In the genomic region with DNA sequence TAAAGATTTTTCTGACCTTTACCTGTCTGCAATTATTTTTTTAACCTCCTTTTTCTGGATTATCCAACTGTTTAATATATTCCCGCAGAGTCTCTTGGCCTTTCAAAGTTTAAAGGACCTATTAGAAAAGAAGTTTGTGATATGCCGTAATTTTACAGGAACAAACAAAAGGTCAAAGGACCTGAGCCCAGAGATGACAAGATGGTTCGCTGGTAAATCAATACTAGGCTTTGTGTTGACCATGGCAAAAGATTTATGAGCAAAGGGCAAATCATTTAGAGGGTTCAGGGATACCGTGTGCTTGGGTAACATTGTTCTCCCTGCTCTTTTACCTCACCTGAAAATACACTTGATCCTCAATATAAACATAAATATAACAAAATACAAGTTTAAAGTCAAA, we compare ENCODE assay signal across 1 cellular context.
TF ChIP-seq lines count a peak whose summit lies in the region.

No MANE protein-coding gene starts in this region.

TF ChIP-seq in HepG2, 621 proteins besides CTCF, POLR2A, EP300 and RAD21 (continued from another document and continues in another):
- TF ChIP-seq, protein P1, sequence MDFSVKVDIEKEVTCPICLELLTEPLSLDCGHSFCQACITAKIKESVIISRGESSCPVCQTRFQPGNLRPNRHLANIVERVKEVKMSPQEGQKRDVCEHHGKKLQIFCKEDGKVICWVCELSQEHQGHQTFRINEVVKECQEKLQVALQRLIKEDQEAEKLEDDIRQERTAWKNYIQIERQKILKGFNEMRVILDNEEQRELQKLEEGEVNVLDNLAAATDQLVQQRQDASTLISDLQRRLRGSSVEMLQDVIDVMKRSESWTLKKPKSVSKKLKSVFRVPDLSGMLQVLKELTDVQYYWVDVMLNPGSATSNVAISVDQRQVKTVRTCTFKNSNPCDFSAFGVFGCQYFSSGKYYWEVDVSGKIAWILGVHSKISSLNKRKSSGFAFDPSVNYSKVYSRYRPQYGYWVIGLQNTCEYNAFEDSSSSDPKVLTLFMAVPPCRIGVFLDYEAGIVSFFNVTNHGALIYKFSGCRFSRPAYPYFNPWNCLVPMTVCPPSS (IDR thresholded peaks at IDR 0.05), result no peak
- TF ChIP-seq, protein P2, sequence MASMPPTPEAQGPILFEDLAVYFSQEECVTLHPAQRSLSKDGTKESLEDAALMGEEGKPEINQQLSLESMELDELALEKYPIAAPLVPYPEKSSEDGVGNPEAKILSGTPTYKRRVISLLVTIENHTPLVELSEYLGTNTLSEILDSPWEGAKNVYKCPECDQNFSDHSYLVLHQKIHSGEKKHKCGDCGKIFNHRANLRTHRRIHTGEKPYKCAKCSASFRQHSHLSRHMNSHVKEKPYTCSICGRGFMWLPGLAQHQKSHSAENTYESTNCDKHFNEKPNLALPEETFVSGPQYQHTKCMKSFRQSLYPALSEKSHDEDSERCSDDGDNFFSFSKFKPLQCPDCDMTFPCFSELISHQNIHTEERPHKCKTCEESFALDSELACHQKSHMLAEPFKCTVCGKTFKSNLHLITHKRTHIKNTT (CRISPR knock-in tag; IDR thresholded peaks at IDR 0.05), result no peak
- no peak for TF ChIP-seq ZNF180 (CRISPR knock-in tag; IDR thresholded peaks at IDR 0.05; ENCODE audit: borderline replicate concordance, low read depth)
- peak; percentile 97 for TF ChIP-seq RXRB (CRISPR knock-in tag; IDR thresholded peaks at IDR 0.05; ENCODE audit: borderline replicate concordance)
- TF ChIP-seq CHD4 (IDR thresholded peaks at IDR 0.05; ENCODE audit: borderline replicate concordance, low read length), result 0 out of 2 replicates have a peak, but pooled peaks have one; percentile 58
- TF ChIP-seq, protein P3, sequence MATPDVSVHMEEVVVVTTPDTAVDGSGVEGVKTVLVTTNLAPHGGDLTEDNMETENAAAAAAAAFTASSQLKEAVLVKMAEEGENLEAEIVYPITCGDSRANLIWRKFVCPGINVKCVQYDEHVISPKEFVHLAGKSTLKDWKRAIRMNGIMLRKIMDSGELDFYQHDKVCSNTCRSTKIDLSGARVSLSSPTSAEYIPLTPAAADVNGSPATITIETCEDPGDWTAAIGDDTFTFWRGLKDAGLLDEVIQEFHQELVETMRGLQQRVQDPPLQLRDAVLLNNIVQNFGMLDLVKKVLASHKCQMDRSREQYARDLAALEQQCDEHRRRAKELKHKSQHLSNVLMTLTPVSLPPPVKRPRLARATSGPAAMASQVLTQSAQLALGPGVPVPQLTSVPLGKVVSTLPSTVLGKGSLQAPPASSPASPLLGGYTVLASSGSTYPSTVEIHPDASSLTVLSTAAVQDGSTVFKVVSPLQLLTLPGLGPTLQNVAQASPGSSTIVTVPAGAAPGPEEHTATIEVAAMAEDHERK (CRISPR knock-in tag; IDR thresholded peaks at IDR 0.05; ENCODE audit: low read depth), result no peak
- no peak for TF ChIP-seq GTF3A (CRISPR knock-in tag; conservative IDR thresholded peaks at IDR 0.05)
- TF ChIP-seq SRSF9 (IDR thresholded peaks at IDR 0.05; ENCODE audit: borderline replicate concordance, insufficient read depth, low read depth, low read length, poor library complexity, severe bottlenecking), result no peak
- peak; percentile 85; the same call in 1 of the 2 replicates for TF ChIP-seq RELA (CRISPR knock-in tag; IDR thresholded peaks at IDR 0.05)
- TF ChIP-seq GFI1 (CRISPR knock-in tag; IDR thresholded peaks at IDR 0.05; ENCODE audit: borderline replicate concordance), result peak; percentile 97
- TF ChIP-seq, protein P4, sequence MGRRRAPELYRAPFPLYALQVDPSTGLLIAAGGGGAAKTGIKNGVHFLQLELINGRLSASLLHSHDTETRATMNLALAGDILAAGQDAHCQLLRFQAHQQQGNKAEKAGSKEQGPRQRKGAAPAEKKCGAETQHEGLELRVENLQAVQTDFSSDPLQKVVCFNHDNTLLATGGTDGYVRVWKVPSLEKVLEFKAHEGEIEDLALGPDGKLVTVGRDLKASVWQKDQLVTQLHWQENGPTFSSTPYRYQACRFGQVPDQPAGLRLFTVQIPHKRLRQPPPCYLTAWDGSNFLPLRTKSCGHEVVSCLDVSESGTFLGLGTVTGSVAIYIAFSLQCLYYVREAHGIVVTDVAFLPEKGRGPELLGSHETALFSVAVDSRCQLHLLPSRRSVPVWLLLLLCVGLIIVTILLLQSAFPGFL (CRISPR knock-in tag; IDR thresholded peaks at IDR 0.05), result no peak
- TF ChIP-seq, protein P5, sequence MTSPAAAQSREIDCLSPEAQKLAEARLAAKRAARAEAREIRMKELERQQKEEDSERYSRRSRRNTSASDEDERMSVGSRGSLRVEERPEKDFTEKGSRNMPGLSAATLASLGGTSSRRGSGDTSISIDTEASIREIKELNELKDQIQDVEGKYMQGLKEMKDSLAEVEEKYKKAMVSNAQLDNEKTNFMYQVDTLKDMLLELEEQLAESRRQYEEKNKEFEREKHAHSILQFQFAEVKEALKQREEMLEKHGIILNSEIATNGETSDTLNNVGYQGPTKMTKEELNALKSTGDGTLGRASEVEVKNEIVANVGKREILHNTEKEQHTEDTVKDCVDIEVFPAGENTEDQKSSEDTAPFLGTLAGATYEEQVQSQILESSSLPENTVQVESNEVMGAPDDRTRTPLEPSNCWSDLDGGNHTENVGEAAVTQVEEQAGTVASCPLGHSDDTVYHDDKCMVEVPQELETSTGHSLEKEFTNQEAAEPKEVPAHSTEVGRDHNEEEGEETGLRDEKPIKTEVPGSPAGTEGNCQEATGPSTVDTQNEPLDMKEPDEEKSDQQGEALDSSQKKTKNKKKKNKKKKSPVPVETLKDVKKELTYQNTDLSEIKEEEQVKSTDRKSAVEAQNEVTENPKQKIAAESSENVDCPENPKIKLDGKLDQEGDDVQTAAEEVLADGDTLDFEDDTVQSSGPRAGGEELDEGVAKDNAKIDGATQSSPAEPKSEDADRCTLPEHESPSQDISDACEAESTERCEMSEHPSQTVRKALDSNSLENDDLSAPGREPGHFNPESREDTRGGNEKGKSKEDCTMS (CRISPR knock-in tag; conservative IDR thresholded peaks at IDR 0.05), result no peak
- TF ChIP-seq NBN (conservative IDR thresholded peaks at IDR 0.05), result no peak
- no peak for TF ChIP-seq ZSCAN12 (CRISPR knock-in tag; IDR thresholded peaks at IDR 0.05)
- TF ChIP-seq, protein P6, sequence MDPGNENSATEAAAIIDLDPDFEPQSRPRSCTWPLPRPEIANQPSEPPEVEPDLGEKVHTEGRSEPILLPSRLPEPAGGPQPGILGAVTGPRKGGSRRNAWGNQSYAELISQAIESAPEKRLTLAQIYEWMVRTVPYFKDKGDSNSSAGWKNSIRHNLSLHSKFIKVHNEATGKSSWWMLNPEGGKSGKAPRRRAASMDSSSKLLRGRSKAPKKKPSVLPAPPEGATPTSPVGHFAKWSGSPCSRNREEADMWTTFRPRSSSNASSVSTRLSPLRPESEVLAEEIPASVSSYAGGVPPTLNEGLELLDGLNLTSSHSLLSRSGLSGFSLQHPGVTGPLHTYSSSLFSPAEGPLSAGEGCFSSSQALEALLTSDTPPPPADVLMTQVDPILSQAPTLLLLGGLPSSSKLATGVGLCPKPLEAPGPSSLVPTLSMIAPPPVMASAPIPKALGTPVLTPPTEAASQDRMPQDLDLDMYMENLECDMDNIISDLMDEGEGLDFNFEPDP (CRISPR knock-in tag; conservative IDR thresholded peaks at IDR 0.05), result no peak
- no peak for TF ChIP-seq ZBTB8A (CRISPR knock-in tag; IDR thresholded peaks at IDR 0.05; ENCODE audit: borderline replicate concordance, low read depth)
- TF ChIP-seq, protein P7, sequence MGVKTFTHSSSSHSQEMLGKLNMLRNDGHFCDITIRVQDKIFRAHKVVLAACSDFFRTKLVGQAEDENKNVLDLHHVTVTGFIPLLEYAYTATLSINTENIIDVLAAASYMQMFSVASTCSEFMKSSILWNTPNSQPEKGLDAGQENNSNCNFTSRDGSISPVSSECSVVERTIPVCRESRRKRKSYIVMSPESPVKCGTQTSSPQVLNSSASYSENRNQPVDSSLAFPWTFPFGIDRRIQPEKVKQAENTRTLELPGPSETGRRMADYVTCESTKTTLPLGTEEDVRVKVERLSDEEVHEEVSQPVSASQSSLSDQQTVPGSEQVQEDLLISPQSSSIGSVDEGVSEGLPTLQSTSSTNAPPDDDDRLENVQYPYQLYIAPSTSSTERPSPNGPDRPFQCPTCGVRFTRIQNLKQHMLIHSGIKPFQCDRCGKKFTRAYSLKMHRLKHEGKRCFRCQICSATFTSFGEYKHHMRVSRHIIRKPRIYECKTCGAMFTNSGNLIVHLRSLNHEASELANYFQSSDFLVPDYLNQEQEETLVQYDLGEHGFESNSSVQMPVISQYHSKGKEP (CRISPR knock-in tag; IDR thresholded peaks at IDR 0.05), result no peak
- no peak; the same call in 1 of the 2 replicates for TF ChIP-seq ZMYM3 (CRISPR knock-in tag; IDR thresholded peaks at IDR 0.05)
- no peak for TF ChIP-seq ZNF619 (CRISPR knock-in tag; IDR thresholded peaks at IDR 0.05)
- TF ChIP-seq ZSCAN9 (CRISPR knock-in tag; IDR thresholded peaks at IDR 0.05; ENCODE audit: borderline replicate concordance), result peak; percentile 86; the same call in 1 of the 2 replicates
- no peak for TF ChIP-seq U2AF1 (optimal IDR thresholded peaks at IDR 0.05; ENCODE audit: low read depth, low read length)
- TF ChIP-seq GABPA (IDR thresholded peaks at IDR 0.05; ENCODE audit: low read depth, low read length), result no peak
- TF ChIP-seq GABPA (CRISPR knock-in tag; IDR thresholded peaks at IDR 0.05; ENCODE audit: low read depth), result peak; percentile 71
- TF ChIP-seq, protein P8, sequence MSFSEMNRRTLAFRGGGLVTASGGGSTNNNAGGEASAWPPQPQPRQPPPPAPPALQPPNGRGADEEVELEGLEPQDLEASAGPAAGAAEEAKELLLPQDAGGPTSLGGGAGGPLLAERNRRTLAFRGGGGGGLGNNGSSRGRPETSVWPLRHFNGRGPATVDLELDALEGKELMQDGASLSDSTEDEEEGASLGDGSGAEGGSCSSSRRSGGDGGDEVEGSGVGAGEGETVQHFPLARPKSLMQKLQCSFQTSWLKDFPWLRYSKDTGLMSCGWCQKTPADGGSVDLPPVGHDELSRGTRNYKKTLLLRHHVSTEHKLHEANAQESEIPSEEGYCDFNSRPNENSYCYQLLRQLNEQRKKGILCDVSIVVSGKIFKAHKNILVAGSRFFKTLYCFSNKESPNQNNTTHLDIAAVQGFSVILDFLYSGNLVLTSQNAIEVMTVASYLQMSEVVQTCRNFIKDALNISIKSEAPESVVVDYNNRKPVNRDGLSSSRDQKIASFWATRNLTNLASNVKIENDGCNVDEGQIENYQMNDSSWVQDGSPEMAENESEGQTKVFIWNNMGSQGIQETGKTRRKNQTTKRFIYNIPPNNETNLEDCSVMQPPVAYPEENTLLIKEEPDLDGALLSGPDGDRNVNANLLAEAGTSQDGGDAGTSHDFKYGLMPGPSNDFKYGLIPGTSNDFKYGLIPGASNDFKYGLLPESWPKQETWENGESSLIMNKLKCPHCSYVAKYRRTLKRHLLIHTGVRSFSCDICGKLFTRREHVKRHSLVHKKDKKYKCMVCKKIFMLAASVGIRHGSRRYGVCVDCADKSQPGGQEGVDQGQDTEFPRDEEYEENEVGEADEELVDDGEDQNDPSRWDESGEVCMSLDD (CRISPR knock-in tag; IDR thresholded peaks at IDR 0.05; ENCODE audit: borderline replicate concordance), result no peak
- no peak for TF ChIP-seq CBX1 (IDR thresholded peaks at IDR 0.05; ENCODE audit: low read depth)
- no peak for TF ChIP-seq ZNF615 (CRISPR knock-in tag; IDR thresholded peaks at IDR 0.05; ENCODE audit: borderline replicate concordance)
- TF ChIP-seq DMAP1 (CRISPR knock-in tag; IDR thresholded peaks at IDR 0.05), result peak; percentile 55; the same call in 1 of the 2 replicates
- TF ChIP-seq ZNF572 (CRISPR knock-in tag; IDR thresholded peaks at IDR 0.05), result no peak
- TF ChIP-seq, protein P9, sequence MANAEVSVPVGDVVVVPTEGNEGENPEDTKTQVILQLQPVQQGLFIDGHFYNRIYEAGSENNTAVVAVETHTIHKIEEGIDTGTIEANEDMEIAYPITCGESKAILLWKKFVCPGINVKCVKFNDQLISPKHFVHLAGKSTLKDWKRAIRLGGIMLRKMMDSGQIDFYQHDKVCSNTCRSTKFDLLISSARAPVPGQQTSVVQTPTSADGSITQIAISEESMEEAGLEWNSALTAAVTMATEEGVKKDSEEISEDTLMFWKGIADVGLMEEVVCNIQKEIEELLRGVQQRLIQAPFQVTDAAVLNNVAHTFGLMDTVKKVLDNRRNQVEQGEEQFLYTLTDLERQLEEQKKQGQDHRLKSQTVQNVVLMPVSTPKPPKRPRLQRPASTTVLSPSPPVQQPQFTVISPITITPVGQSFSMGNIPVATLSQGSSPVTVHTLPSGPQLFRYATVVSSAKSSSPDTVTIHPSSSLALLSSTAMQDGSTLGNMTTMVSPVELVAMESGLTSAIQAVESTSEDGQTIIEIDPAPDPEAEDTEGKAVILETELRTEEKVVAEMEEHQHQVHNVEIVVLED (CRISPR knock-in tag; IDR thresholded peaks at IDR 0.05; ENCODE audit: borderline replicate concordance), result no peak
- peak; percentile 96 for TF ChIP-seq SOX5 (CRISPR knock-in tag; IDR thresholded peaks at IDR 0.05; ENCODE audit: borderline replicate concordance)
- no peak for TF ChIP-seq SRY (CRISPR knock-in tag; IDR thresholded peaks at IDR 0.05)
- no peak for TF ChIP-seq ZNF788 (CRISPR knock-in tag; IDR thresholded peaks at IDR 0.05; ENCODE audit: borderline replicate concordance)
- TF ChIP-seq ZFP1 (CRISPR knock-in tag; IDR thresholded peaks at IDR 0.05), result peak; percentile 58; the same call in 1 of the 2 replicates
- TF ChIP-seq ZNF354B (CRISPR knock-in tag; IDR thresholded peaks at IDR 0.05), result no peak
- peak; percentile 89 for TF ChIP-seq IRF2 (CRISPR knock-in tag; IDR thresholded peaks at IDR 0.05)
- peak; percentile 75; the same call in 1 of the 2 replicates for TF ChIP-seq RXRA (CRISPR knock-in tag; IDR thresholded peaks at IDR 0.05)
- TF ChIP-seq SP4 (CRISPR knock-in tag; IDR thresholded peaks at IDR 0.05), result no peak
- TF ChIP-seq, protein P10, sequence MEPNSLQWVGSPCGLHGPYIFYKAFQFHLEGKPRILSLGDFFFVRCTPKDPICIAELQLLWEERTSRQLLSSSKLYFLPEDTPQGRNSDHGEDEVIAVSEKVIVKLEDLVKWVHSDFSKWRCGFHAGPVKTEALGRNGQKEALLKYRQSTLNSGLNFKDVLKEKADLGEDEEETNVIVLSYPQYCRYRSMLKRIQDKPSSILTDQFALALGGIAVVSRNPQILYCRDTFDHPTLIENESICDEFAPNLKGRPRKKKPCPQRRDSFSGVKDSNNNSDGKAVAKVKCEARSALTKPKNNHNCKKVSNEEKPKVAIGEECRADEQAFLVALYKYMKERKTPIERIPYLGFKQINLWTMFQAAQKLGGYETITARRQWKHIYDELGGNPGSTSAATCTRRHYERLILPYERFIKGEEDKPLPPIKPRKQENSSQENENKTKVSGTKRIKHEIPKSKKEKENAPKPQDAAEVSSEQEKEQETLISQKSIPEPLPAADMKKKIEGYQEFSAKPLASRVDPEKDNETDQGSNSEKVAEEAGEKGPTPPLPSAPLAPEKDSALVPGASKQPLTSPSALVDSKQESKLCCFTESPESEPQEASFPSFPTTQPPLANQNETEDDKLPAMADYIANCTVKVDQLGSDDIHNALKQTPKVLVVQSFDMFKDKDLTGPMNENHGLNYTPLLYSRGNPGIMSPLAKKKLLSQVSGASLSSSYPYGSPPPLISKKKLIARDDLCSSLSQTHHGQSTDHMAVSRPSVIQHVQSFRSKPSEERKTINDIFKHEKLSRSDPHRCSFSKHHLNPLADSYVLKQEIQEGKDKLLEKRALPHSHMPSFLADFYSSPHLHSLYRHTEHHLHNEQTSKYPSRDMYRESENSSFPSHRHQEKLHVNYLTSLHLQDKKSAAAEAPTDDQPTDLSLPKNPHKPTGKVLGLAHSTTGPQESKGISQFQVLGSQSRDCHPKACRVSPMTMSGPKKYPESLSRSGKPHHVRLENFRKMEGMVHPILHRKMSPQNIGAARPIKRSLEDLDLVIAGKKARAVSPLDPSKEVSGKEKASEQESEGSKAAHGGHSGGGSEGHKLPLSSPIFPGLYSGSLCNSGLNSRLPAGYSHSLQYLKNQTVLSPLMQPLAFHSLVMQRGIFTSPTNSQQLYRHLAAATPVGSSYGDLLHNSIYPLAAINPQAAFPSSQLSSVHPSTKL (CRISPR knock-in tag; IDR thresholded peaks at IDR 0.05), result peak; percentile 100
